Comparison of ENCODE assay signal across 9 cellular contexts in genomic region chr2:144454466-144455287, GRCh38.
DNase-seq lines count a peak whose midpoint lies in the region; ATAC-seq and TF ChIP-seq lines count a peak whose summit lies in the region.
"Had no signal": no experiment of that assay in that cellular context is flagged by ENCODE, and none has a peak within 500 bp of the region (broad histone marks: within the 10 kb centered on the region; RNA-seq: fewer than 3 reads in every experiment).

No MANE protein-coding gene starts in this region.

- H3K27me3 ChIP-seq in prostate gland (replicated peaks; ENCODE audit: insufficient read depth): peaks cover 3% of the 10 kb centered on the region
- H3K27me3 ChIP-seq: body of pancreas had no signal

- no peaks in the 10 kb centered on the region for H3K36me3 ChIP-seq in prostate gland

- WGBS in prostate gland: 69% methylated on average over 8 of the region's 8 CpGs

- ATAC-seq in HG02571 (IDR thresholded peaks at IDR 0.05; ENCODE audit: unreplicated experiment): peak; percentile 46
- ATAC-seq: body of pancreas had no signal

- H3K4me3 Mint-ChIP-seq in nephron: peak overlapping the region in 2 of 3 experiments; percentile 20 to 37

- no peak overlapping the region for H3K4me3 ChIP-seq in prostate gland
- H3K4me3 ChIP-seq: body of pancreas had no signal

- no peak for TF ChIP-seq CTCF in nephron (IDR thresholded peaks at IDR 0.05; ENCODE audit: unreplicated experiment in 3 of 3)
- TF ChIP-seq CTCF in prostate gland (IDR thresholded peaks at IDR 0.05): no peak

- H3K4me1 Mint-ChIP-seq in nephron: peaks cover 84% of the 10 kb centered on the region

- no peaks in the 10 kb centered on the region for H3K9me3 Mint-ChIP-seq in nephron

- H3K27ac ChIP-seq in prostate gland: no peak overlapping the region
- H3K27ac ChIP-seq: body of pancreas had no signal

- no peaks in the 10 kb centered on the region for H3K27me3 Mint-ChIP-seq in nephron (ENCODE audit: low read depth)

- DNase-seq in ELR (ENCODE audit: low read depth): peak; percentile 58
- DNase-seq in amniotic epithelial cell (ENCODE audit: low read depth): peak; percentile 42
- DNase-seq in RKO (ENCODE audit: low spot score): no peak
- no peak for DNase-seq in prostate gland (ENCODE audit: low spot score)
- no peak for DNase-seq in NOMO-1 treated with dmso at 0.1 percent for 144 hours (lab: John Stamatoyannopoulos, UW; ENCODE audit: unreplicated experiment)
- no peak for DNase-seq in AML-193 (lab: John Stamatoyannopoulos, UW)
- DNase-seq: body of pancreas had no signal

- TF ChIP-seq POLR2A in prostate gland (IDR thresholded peaks at IDR 0.05): no peak

- peaks cover 2% of the 10 kb centered on the region for H3K4me1 ChIP-seq in prostate gland (replicated peaks)
- H3K4me1 ChIP-seq: body of pancreas had no signal

- intact Hi-C loops in prostate gland (cut with DNase I): no loop called here

- H3K27ac Mint-ChIP-seq in nephron: peak overlapping the region; percentile 91 to 95 (median 93)

- H3K9me3 ChIP-seq in prostate gland: no peaks in the 10 kb centered on the region
- H3K9me3 ChIP-seq: body of pancreas had no signal

- H3K36me3 Mint-ChIP-seq in nephron (ENCODE audit: low read depth): no peaks in the 10 kb centered on the region

Comparison
In these comparisons a context has a peak if more than half of its experiments do, and no peak if none do; other contexts are left out.
1. DNase-seq: peak in ELR (single experiment) and amniotic epithelial cell (single experiment); none in RKO (single experiment), prostate gland (single experiment), NOMO-1 treated with dmso at 0.1 percent for 144 hours (single experiment) and AML-193 (0 of 2).